In genomic region chr6:15908871-15909270, GRCh38 we compare ENCODE assay signal across 21 cellular contexts.
DNase-seq lines count a peak whose midpoint lies in the region; ATAC-seq and TF ChIP-seq lines count a peak whose summit lies in the region.
"Had no signal": no experiment of that assay in that cellular context is flagged by ENCODE, and none has a peak within 500 bp of the region (broad histone marks: within the 10 kb centered on the region; RNA-seq: fewer than 3 reads in every experiment).

No MANE protein-coding gene starts in this region.

- no peak overlapping the region for H3K9ac ChIP-seq in trophoblast cell (ENCODE audit: low read length)
- H3K9ac ChIP-seq: BLaER1 had no signal

- H3K79me1 ChIP-seq in trophoblast cell (ENCODE audit: low read length): peaks cover 17% of the 10 kb centered on the region

- H3K27me3 ChIP-seq in foreskin keratinocyte (no peaks in the 10 kb centered on the region), trophoblast cell (ENCODE audit: insufficient read depth, low read length) (no peaks in the 10 kb centered on the region)
- H3K27me3 ChIP-seq: BLaER1 had no signal

- no peaks in the 10 kb centered on the region for H3K9me3 ChIP-seq in trophoblast cell (ENCODE audit: insufficient read depth, low read depth, low read length)

- no peaks in the 10 kb centered on the region for H3K79me2 ChIP-seq in trophoblast cell (ENCODE audit: control insufficient read depth, insufficient read depth, low read length, poor library complexity)

- H3K4me2 ChIP-seq in trophoblast cell (ENCODE audit: low read length): no peak overlapping the region
- H3K4me2 ChIP-seq: BLaER1 had no signal

- H2AFZ ChIP-seq in trophoblast cell (ENCODE audit: insufficient read depth, low read length, poor library complexity): peak overlapping the region; percentile 1

- H3K36me3 ChIP-seq in trophoblast cell (ENCODE audit: control insufficient read depth in 1 of 2, insufficient read depth in 2 of 2, low read length in 2 of 2): no peaks in the 10 kb centered on the region
- H3K36me3 ChIP-seq: BLaER1 had no signal

- H3K27me3 Mint-ChIP-seq in T-helper 2 cell treated with Interferon-gamma antibody and Interleukin-4, amounts not matched to agents 5 μg/mL and 100 μg/mL, for 36 hours (ENCODE audit: low read depth): no peaks in the 10 kb centered on the region

- peak overlapping the region; percentile 91 for H4K91ac ChIP-seq in trophoblast cell (ENCODE audit: low read depth, low read length)

- no peak overlapping the region for H3K23ac ChIP-seq in trophoblast cell (ENCODE audit: low read length)

- H4K8ac ChIP-seq in trophoblast cell (ENCODE audit: low read depth, low read length): peak overlapping the region; percentile 78

- ATAC-seq in foreskin keratinocyte: no peak
- ATAC-seq in HG03432 (IDR thresholded peaks at IDR 0.05; ENCODE audit: unreplicated experiment): no peak
- ATAC-seq: CD8-positive, alpha-beta T cell; HCT116; Panc1; SK-N-SH treated with all-trans-retinoic acid at 6 μM for 48 hours had no signal

- H3K36me3 Mint-ChIP-seq in T-helper 2 cell treated with Interferon-gamma antibody and Interleukin-4, amounts not matched to agents 5 μg/mL and 100 μg/mL, for 36 hours (ENCODE audit: low read depth): no peaks in the 10 kb centered on the region
- H3K36me3 Mint-ChIP-seq: CD8-positive, alpha-beta T cell had no signal

- peak overlapping the region; percentile 92 for H3K14ac ChIP-seq in trophoblast cell (ENCODE audit: low read length)

- peak overlapping the region; percentile 93 for H3K18ac ChIP-seq in trophoblast cell (ENCODE audit: low read length)

- peak overlapping the region; percentile 37 for H3K4ac ChIP-seq in trophoblast cell (ENCODE audit: low read depth, low read length)

- no peak for TF ChIP-seq CTCF in foreskin keratinocyte (conservative IDR thresholded peaks at IDR 0.05)

- WGBS in trophoblast cell (ENCODE audit: extremely low coverage, insufficient coverage, insufficient read length): 100% methylated on average over 2 of the region's 5 CpGs

- peak overlapping the region; percentile 67 for H2BK120ac ChIP-seq in trophoblast cell (ENCODE audit: insufficient read depth, low read length, poor library complexity)

- peaks cover 7% of the 10 kb centered on the region for H3K4me1 ChIP-seq in foreskin keratinocyte
- H3K4me1 ChIP-seq in trophoblast cell (ENCODE audit: control insufficient read depth in 1 of 2, insufficient read depth in 2 of 2, low read length in 2 of 2): peaks cover 20 to 28% of the 10 kb centered on the region in 2 experiments

- no peak overlapping the region for H4K12ac ChIP-seq in trophoblast cell (ENCODE audit: low read depth, low read length)

- H2BK5ac ChIP-seq in trophoblast cell (ENCODE audit: low read depth, low read length, poor library complexity): peak overlapping the region; percentile 76

- no peaks in the 10 kb centered on the region for H3K9me3 Mint-ChIP-seq in T-helper 2 cell treated with Interferon-gamma antibody and Interleukin-4, amounts not matched to agents 5 μg/mL and 100 μg/mL, for 36 hours
- H3K9me3 Mint-ChIP-seq: CD8-positive, alpha-beta T cell had no signal

- no peak overlapping the region for H3K4me3 ChIP-seq in trophoblast cell (ENCODE audit: low read depth, low read length)
- H3K4me3 ChIP-seq: BLaER1 had no signal

- H2AK5ac ChIP-seq in trophoblast cell (ENCODE audit: low read length): peak overlapping the region; percentile 97

- no peak for DNase-seq in T-helper 2 cell treated with Interferon-gamma antibody and Interleukin-4, amounts not matched to agents 5 μg/mL and 100 μg/mL, for 36 hours (ENCODE audit: low spot score)
- DNase-seq in T-helper 2 cell (no peak), foreskin keratinocyte (no peak), trophoblast cell (no peak), SW480 (ENCODE audit: low spot score) (no peak)
- DNase-seq in central memory CD4-positive, alpha-beta T cell: no peak
- no peak for DNase-seq in stimulated activated CD8-positive, alpha-beta memory T cell treated with anti-CD3 and anti-CD28 coated beads, Interleukin-4, amount 100 ng/mL, for 48 hours
- DNase-seq: ACHN; CD8-positive, alpha-beta T cell; GDM1; GOT3; Kasumi-1; NCI-H1694; NCI-H2171; NK-92 treated with Interleukin-12 subunit alpha and Interleukin-12 subunit beta, amount 100 ng/mL, for 24 hours; SIG-M5 had no signal

- H3K4me3 Mint-ChIP-seq in T-helper 2 cell treated with Interferon-gamma antibody and Interleukin-4, amounts not matched to agents 5 μg/mL and 100 μg/mL, for 36 hours: no peak overlapping the region
- H3K4me3 Mint-ChIP-seq: CD8-positive, alpha-beta T cell had no signal

- H3K4me1 Mint-ChIP-seq in T-helper 2 cell treated with Interferon-gamma antibody and Interleukin-4, amounts not matched to agents 5 μg/mL and 100 μg/mL, for 36 hours (ENCODE audit: low read depth): peaks cover 70% of the 10 kb centered on the region

- peak overlapping the region; percentile 2 for H3K27ac Mint-ChIP-seq in T-helper 2 cell treated with Interferon-gamma antibody and Interleukin-4, amounts not matched to agents 5 μg/mL and 100 μg/mL, for 36 hours
- H3K27ac Mint-ChIP-seq: CD8-positive, alpha-beta T cell had no signal

- H3K27ac ChIP-seq in foreskin keratinocyte (peak overlapping the region; percentile 62), trophoblast cell (ENCODE audit: low read depth, low read length) (peak overlapping the region; percentile 84)
- H3K27ac ChIP-seq: BLaER1 had no signal

- H2BK12ac ChIP-seq in trophoblast cell (ENCODE audit: low read length): peak overlapping the region; percentile 94
